In the genomic region with DNA sequence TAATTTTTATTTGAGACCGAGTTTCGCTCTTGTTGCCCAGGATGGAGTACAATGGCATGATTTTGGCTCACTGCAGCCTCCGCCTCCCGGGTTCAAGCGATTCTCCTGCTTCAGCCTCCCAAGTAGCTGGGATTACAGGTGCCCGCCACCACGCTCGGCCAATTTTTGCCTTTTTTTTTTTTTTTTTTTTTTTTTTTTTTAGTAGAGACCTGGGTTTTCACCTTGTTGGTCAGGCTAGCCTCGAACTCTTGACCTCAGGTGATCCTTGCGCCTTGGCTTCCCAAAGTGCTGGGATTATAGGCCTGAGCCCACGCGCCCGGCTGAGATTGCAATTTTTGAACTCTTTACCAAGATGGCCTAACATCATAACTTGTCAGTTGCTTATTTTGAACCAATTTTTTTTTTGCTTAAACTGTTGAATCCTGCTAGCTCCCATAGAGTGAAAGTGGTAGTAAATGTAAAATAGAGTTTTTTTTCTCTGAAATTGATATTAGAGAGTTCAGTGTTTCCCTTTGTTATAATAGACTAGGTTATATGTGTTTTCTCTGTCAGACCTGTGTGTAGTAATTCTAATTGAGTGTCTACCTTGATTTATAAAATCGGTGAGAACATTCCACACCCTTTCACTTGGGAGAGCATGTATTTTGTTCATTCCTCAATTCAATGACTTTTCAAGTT, we compare ENCODE assay signal across 10 cellular contexts. TPM values are rescaled to one million over a fixed set of nuclear protein-coding genes. Genes with fewer than 3 reads are reported as not detected.
A peak's percentile ranks its signal among the peaks of the same experiment; 100 is the strongest.
DNase-seq lines count a peak whose midpoint lies in the region; ATAC-seq, FAIRE-seq and TF ChIP-seq lines count a peak whose summit lies in the region.
"Had no signal": no experiment of that assay in that cellular context is flagged by ENCODE, and none has a peak within 500 bp of the region (broad histone marks: within the 10 kb centered on the region; RNA-seq: fewer than 3 reads in every experiment).

No MANE protein-coding gene starts in this region.

- in situ Hi-C loops in GM12878 (cut with MboI): loop anchor here (10.0 to 25.0 kb wide), 2 partner anchors 1183 to 1865 kb away; a partner anchor contains a TSS

- WGBS in GM12878 (ENCODE audit: insufficient coverage, insufficient replicate concordance, low lambda C conversion rate, missing lambda C conversion rate): 61% methylated on average over 14 of the region's 14 CpGs
- WGBS in urinary bladder: 88% methylated on average over 14 of the region's 14 CpGs

- H3K4me1 Mint-ChIP-seq in mesothelial cell of epicardium: peaks cover 42% of the 10 kb centered on the region

- peaks cover 9% of the 10 kb centered on the region for H3K36me3 Mint-ChIP-seq in mesothelial cell of epicardium

- ATAC-seq in Right ventricle myocardium superior (ENCODE audit: poor library complexity) (no peak), GM12878 (no peak), GM18867 (IDR thresholded peaks at IDR 0.05; ENCODE audit: unreplicated experiment) (no peak)

- FAIRE-seq in GM12878 (lab: Jason Lieb, UNC): no peak

- CTCF ChIA-PET in GM12878 (lab: Yijun Ruan, JAX): interaction anchor here (1.0 to 2.5 kb wide), 3 partner anchors 9 to 42 kb away, joined by 3 to 16 read pairs (median 5); no protein-coding TSS in a partner anchor

- H3K9me3 ChIP-seq in cardiac muscle cell (ENCODE audit: low read depth): no peaks in the 10 kb centered on the region
- no peaks in the 10 kb centered on the region for H3K9me3 ChIP-seq in GM12878 (replicated peaks; ENCODE audit: control insufficient read depth, insufficient read depth, low read length)

- H2AFZ ChIP-seq in GM12878 (ENCODE audit: control insufficient read depth, low read depth, low read length): no peak overlapping the region

- H3K4me2 ChIP-seq in GM12878 (ENCODE audit: control insufficient read depth, insufficient read depth): peak overlapping the region; percentile 77

- H3K27ac ChIP-seq in cardiac muscle cell: no peak overlapping the region
- H3K27ac ChIP-seq in GM12878 (ENCODE audit: control insufficient read depth, insufficient read depth): peak overlapping the region; percentile 99; the same call in 1 of the 2 replicates
- no peak overlapping the region for H3K27ac ChIP-seq in urinary bladder (ENCODE audit: low read depth)

- H3K4me1 ChIP-seq in cardiac muscle cell (ENCODE audit: low read depth) (peaks cover 22% of the 10 kb centered on the region), GM12878 (ENCODE audit: control insufficient read depth, insufficient read depth, low read length) (peaks cover 15% of the 10 kb centered on the region), urinary bladder (ENCODE audit: insufficient read depth) (no peaks in the 10 kb centered on the region)

- TF ChIP-seq POLR2A in GM12878 (IDR thresholded peaks at IDR 0.05; ENCODE audit: low read depth, low read length): no peak

- H3K36me3 ChIP-seq in cardiac muscle cell (no peaks in the 10 kb centered on the region), GM12878 (ENCODE audit: control insufficient read depth in 2 of 2, insufficient read depth in 2 of 2, low read length in 1 of 2) (peaks cover 0 to 5% of the 10 kb centered on the region in 2 experiments; a peak in 2 of 4 replicates), urinary bladder (ENCODE audit: insufficient read depth) (no peaks in the 10 kb centered on the region)

- SMC1A ChIA-PET in GM12878 (lab: Charles Lee; ENCODE audit: uncharacterized antibody, unreplicated experiment): interaction anchor here (1.1 to 6.8 kb wide), 4 partner anchors 12 to 227 kb away, joined by 4 to 48 read pairs (median 12); no protein-coding TSS in a partner anchor

- no peaks in the 10 kb centered on the region for H3K27me3 ChIP-seq in cardiac muscle cell
- no peaks in the 10 kb centered on the region for H3K27me3 ChIP-seq in GM12878 (replicated peaks in 1 of 2; ENCODE audit: control insufficient read depth in 2 of 2, insufficient read depth in 2 of 2, low read length in 1 of 2)

- BruUV-seq in GM12878 (replicated peaks; lab: Mats Ljungman, UMichigan): no TSS peak

- intact Hi-C loops in Right ventricle myocardium superior (cut with DNase I): loop anchor here (10.0 kb wide), 1 partner anchor 223 kb away; a partner anchor contains a TSS
- intact Hi-C loops in GM12878 (cut with micrococcal nuclease; ENCODE audit: unreplicated experiment): no loop called here

- H3K4me3 ChIP-seq in cardiac muscle cell: peak overlapping the region; percentile 58
- H3K4me3 ChIP-seq in GM12878: peak overlapping the region; percentile 87
- H3K4me3 ChIP-seq in urinary bladder (ENCODE audit: low read depth, low read length): peak overlapping the region; percentile 17

- peak overlapping the region; percentile 71 for H3K27ac Mint-ChIP-seq in mesothelial cell of epicardium

- RAD21 ChIA-PET in GM12878 (lab: Charles Lee; ENCODE audit: unreplicated experiment): interaction anchor here (0.6 to 2.4 kb wide), 3 partner anchors 37 to 42 kb away, joined by 3 to 10 read pairs (median 3); no protein-coding TSS in a partner anchor

- no peak for TF ChIP-seq EP300 in GM12878 (IDR thresholded peaks at IDR 0.05; ENCODE audit: borderline replicate concordance in 1 of 2, control insufficient read depth in 1 of 2, low read depth in 2 of 2, low read length in 2 of 2)

- TF ChIP-seq CTCF in cardiac muscle cell (IDR thresholded peaks at IDR 0.05; ENCODE audit: low read depth, low read length): no peak
- no peak for TF ChIP-seq CTCF in GM12878 (IDR thresholded peaks at IDR 0.05 in 2 of 3, conservative IDR thresholded peaks at IDR 0.05 in 1 of 3; ENCODE audit: control insufficient read depth in 2 of 3, extremely low read depth in 1 of 3, insufficient read depth in 1 of 3, low read depth in 3 of 3, low read length in 3 of 3)
- TF ChIP-seq CTCF in mesothelial cell of epicardium (IDR thresholded peaks at IDR 0.05; ENCODE audit: unreplicated experiment): no peak

- TF ChIP-seq RAD21 in GM12878 (IDR thresholded peaks at IDR 0.05; ENCODE audit: insufficient read depth, low read depth, low read length): no peak

- peaks cover 10% of the 10 kb centered on the region for H4K20me1 ChIP-seq in GM12878 (ENCODE audit: control insufficient read depth, insufficient read depth)

- peak overlapping the region; percentile 59; the same call in 1 of the 2 replicates for H3K9ac ChIP-seq in GM12878 (ENCODE audit: control insufficient read depth, insufficient read depth, low read length)

- no peaks in the 10 kb centered on the region for H3K9me3 Mint-ChIP-seq in mesothelial cell of epicardium

- no peaks in the 10 kb centered on the region for H3K27me3 Mint-ChIP-seq in mesothelial cell of epicardium (ENCODE audit: low read depth)

- DNase-seq in cardiac muscle cell (ENCODE audit: low read depth in 1 of 2, low spot score in 1 of 2): no peak
- DNase-seq in Right ventricle myocardium superior: no peak
- DNase-seq in GM12878 (ENCODE audit: low read depth, low spot score): no peak
- DNase-seq in mesothelial cell of epicardium (ENCODE audit: low spot score in 2 of 2, unreplicated experiment in 2 of 2): no peak
- DNase-seq in AG20443 (ENCODE audit: low spot score): no peak
- DNase-seq in retina: no peak
- DNase-seq: cortex of kidney, NCI-H748 treated with DMSO at 0.1 percent for 48 hours had no signal

- H3K4me3 Mint-ChIP-seq in mesothelial cell of epicardium: peak overlapping the region; percentile 91

- peaks cover 89% of the 10 kb centered on the region for H3K79me2 ChIP-seq in GM12878 (ENCODE audit: control insufficient read depth, insufficient read depth, low read length)

- POLR2A ChIA-PET in GM12878 (lab: Charles Lee): interaction anchor here (0.6 to 2.8 kb wide), 3 partner anchors 14 to 1715 kb away, joined by 3 to 23 read pairs (median 11); no protein-coding TSS in a partner anchor

TF ChIP-seq in GM12878, 131 proteins besides CTCF, POLR2A, EP300 and RAD21:
- TF ChIP-seq SP1 (IDR thresholded peaks at IDR 0.05; ENCODE audit: low read depth, low read length): no peak
- peak; percentile 31; the same call in 1 of the 2 replicates for TF ChIP-seq ZNF384 (IDR thresholded peaks at IDR 0.05; ENCODE audit: borderline replicate concordance, low read depth, low read length)
- peak; percentile 22; the same call in 1 of the 2 replicates for TF ChIP-seq NBN (IDR thresholded peaks at IDR 0.05)
- TF ChIP-seq, protein P1, sequence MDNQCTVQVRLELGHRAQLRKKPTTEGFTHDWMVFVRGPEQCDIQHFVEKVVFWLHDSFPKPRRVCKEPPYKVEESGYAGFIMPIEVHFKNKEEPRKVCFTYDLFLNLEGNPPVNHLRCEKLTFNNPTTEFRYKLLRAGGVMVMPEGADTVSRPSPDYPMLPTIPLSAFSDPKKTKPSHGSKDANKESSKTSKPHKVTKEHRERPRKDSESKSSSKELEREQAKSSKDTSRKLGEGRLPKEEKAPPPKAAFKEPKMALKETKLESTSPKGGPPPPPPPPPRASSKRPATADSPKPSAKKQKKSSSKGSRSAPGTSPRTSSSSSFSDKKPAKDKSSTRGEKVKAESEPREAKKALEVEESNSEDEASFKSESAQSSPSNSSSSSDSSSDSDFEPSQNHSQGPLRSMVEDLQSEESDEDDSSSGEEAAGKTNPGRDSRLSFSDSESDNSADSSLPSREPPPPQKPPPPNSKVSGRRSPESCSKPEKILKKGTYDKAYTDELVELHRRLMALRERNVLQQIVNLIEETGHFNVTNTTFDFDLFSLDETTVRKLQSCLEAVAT (IDR thresholded peaks at IDR 0.05): peak; percentile 91
- 0 out of 2 replicates have a peak, but pooled peaks have one; percentile 8 for TF ChIP-seq YY1 (IDR thresholded peaks at IDR 0.05; ENCODE audit: low read depth, low read length)

RNA-seq across cellular contexts. Expression of a gene that starts 3.8 kb away (rescaled TPM):
- 42.9 and 85.9 TPM in 2 replicates for total RNA-seq in cardiac muscle cell
- 65.3 and 79.4 TPM in 2 replicates for polyA plus RNA-seq in cardiac muscle cell
- total RNA-seq in Right ventricle myocardium superior: 54.0 TPM
- 245 and 259 TPM in 2 replicates for total RNA-seq in GM12878 (2013; cell fraction: nucleolus; rRNA removed)
- total RNA-seq in GM12878 (2014; rRNA removed): 47.0 and 61.9 TPM in 2 replicates
- total RNA-seq in GM12878 (2014; rRNA removed; fragmentation: Illumina TruSeq; extraction: Trizol): 79.3 and 80.8 TPM in 2 replicates
- 52.3 and 52.7 TPM in 2 replicates for total RNA-seq in GM12878 (2021)
- 26.9 TPM for polyA plus RNA-seq in GM12878 (2011; ENCODE audit: low read depth)
- 96.2 and 163 TPM in 2 replicates for polyA plus RNA-seq in GM12878 (2011; rRNA removed)
- 21.1 and 24.1 TPM in 2 replicates for polyA plus RNA-seq in GM12878 (2011; cell fraction: cytosol; rRNA removed)
- 47.4 and 47.9 TPM in 2 replicates for polyA plus RNA-seq in GM12878 (2011; cell fraction: nucleus; rRNA removed)
- polyA plus RNA-seq in GM12878 (2012): 44.8 and 50.5 TPM in 2 replicates
- 64.6 and 82.2 TPM in 2 replicates for polyA plus RNA-seq in GM12878 (2014; fragmentation: Illumina TruSeq; extraction: Trizol)
- 10 to 100 TPM; 27.0 to 32.5 TPM for polyA plus RNA-seq in GM12878 (2014; fragmentation: Nextera tagmentation; extraction: Ambion mirVana)
- polyA plus RNA-seq in GM12878 (2014; rRNA removed): 35.2 and 41.9 TPM in 2 replicates
- polyA plus RNA-seq in GM12878 (2016; fragmentation: Nextera tagmentation; extraction: Ambion mirVana): 10 to 100 TPM; 58.4 to 65.8 TPM
- polyA minus RNA-seq in GM12878 (2011; rRNA and poly(A)+ RNA removed): 36.5 and 47.3 TPM in 2 replicates
- polyA minus RNA-seq in GM12878 (2011; cell fraction: cytosol; rRNA and poly(A)+ RNA removed): 23.4 and 33.1 TPM in 2 replicates
- 27.8 and 40.3 TPM in 2 replicates for polyA minus RNA-seq in GM12878 (2011; cell fraction: nucleus; rRNA and poly(A)+ RNA removed)
- total RNA-seq in mesothelial cell of epicardium: 125 to 134 TPM (median 129 TPM) in 3 replicates
- total RNA-seq in urinary bladder: 174 TPM
- polyA plus RNA-seq in urinary bladder: 41.4 TPM

Comparison
In these comparisons a context has a peak if more than half of its experiments do, and no peak if none do; other contexts are left out.
1. H3K4me3 ChIP-seq: peak in every context shown above with its lines; median percentile 87 in GM12878; 58 in cardiac muscle cell; 17 in urinary bladder.